13 cellular contexts compared by ENCODE assay signal in the genomic region with DNA sequence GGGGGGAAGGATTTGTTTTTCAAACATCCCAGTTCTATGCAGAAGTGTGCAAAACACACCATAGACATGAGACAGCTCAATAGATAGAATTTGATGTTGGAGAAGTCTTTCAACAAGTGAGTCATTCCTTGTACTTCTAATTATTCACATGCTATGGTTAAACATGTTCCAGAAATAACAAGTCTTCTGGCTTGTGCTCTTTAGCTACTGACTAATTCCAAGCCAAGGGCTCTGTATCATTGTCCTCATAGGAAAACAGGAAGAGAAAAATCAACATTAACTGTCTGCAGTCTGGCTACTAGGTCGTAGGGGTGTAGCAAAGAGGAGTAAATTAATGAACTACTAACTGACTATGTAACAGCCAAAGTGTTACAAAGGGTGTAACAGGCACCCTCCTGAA. TPM values are rescaled to one million over a fixed set of nuclear protein-coding genes. Genes with fewer than 3 reads are reported as not detected.
DNase-seq lines count a peak whose midpoint lies in the region; ATAC-seq, FAIRE-seq and TF ChIP-seq lines count a peak whose summit lies in the region.
"Had no signal": no experiment of that assay in that cellular context is flagged by ENCODE, and none has a peak within 500 bp of the region (broad histone marks: within the 10 kb centered on the region; RNA-seq: fewer than 3 reads in every experiment).

No MANE protein-coding gene starts in this region.

- DNase-seq in Right ventricle myocardium inferior (ENCODE audit: missing footprints) (no peak), left ventricle myocardium inferior (no peak), chondrocyte (ENCODE audit: low spot score) (no peak), kidney (no peak), CD14-positive monocyte (ENCODE audit: low spot score) (no peak)
- DNase-seq in natural killer cell treated with Interleukin-12 subunit alpha and Interleukin-12 subunit beta and Interleukin-15 and Interleukin-18, amount 100 ng/mL, for 72 hours (ENCODE audit: low spot score) = no peak
- DNase-seq: effector memory CD8-positive, alpha-beta T cell; NCI-H526; T-helper 2 cell; testis had no signal

- H3K9me3 Mint-ChIP-seq in chondrocyte (ENCODE audit: low read depth) = no peaks in the 10 kb centered on the region
- no peaks in the 10 kb centered on the region for H3K9me3 Mint-ChIP-seq in natural killer cell treated with Interleukin-12 subunit alpha and Interleukin-12 subunit beta and Interleukin-15 and Interleukin-18, amount 100 ng/mL, for 72 hours
- H3K9me3 Mint-ChIP-seq in CD14-positive monocyte = no peaks in the 10 kb centered on the region
- H3K9me3 Mint-ChIP-seq: effector memory CD8-positive, alpha-beta T cell had no signal

- H3K4me3 ChIP-seq in left ventricle myocardium inferior = no peak overlapping the region
- H3K4me3 ChIP-seq in kidney (ENCODE audit: low read length in 2 of 2) = no peak overlapping the region
- H3K4me3 ChIP-seq: testis had no signal

- H3K27ac ChIP-seq in left ventricle myocardium inferior (replicated peaks) (no peak overlapping the region), kidney (ENCODE audit: low read depth in 2 of 2, low read length in 2 of 2) (peak overlapping the region in 1 of 2 donors; percentile 65)
- H3K27ac ChIP-seq: testis had no signal

- H3K36me3 ChIP-seq in left ventricle myocardium inferior (no peaks in the 10 kb centered on the region), kidney (ENCODE audit: control insufficient read depth in 1 of 2, insufficient read depth in 2 of 2, low read length in 2 of 2) (no peaks in the 10 kb centered on the region)

- ATAC-seq in Right ventricle myocardium inferior (peak; percentile 34), HG03175 (IDR thresholded peaks at IDR 0.05; ENCODE audit: unreplicated experiment) (no peak), GM21367 (IDR thresholded peaks at IDR 0.05; ENCODE audit: unreplicated experiment) (no peak)
- no peak for ATAC-seq in natural killer cell treated with Interleukin-12 subunit alpha and Interleukin-12 subunit beta and Interleukin-15 and Interleukin-18, amount 100 ng/mL, for 72 hours
- ATAC-seq: effector memory CD8-positive, alpha-beta T cell had no signal

- H3K9me3 ChIP-seq in left ventricle myocardium inferior (replicated peaks) (no peaks in the 10 kb centered on the region), kidney (ENCODE audit: control insufficient read depth in 1 of 2, low read length in 2 of 2) (no peaks in the 10 kb centered on the region)
- H3K9me3 ChIP-seq: testis had no signal

- H3K4me1 Mint-ChIP-seq in chondrocyte (ENCODE audit: low read depth) (peaks cover 30% of the 10 kb centered on the region), CD14-positive monocyte (peaks cover 12% of the 10 kb centered on the region)
- H3K4me1 Mint-ChIP-seq in natural killer cell treated with Interleukin-12 subunit alpha and Interleukin-12 subunit beta and Interleukin-15 and Interleukin-18, amount 100 ng/mL, for 72 hours (ENCODE audit: low read depth in 2 of 2) = peaks cover 0 to 6% of the 10 kb centered on the region in 2 donors

- peak; percentile 35 for FAIRE-seq in kidney (lab: Jason Lieb, UNC)
- FAIRE-seq: A204.1 had no signal

- H3K36me3 Mint-ChIP-seq in chondrocyte (ENCODE audit: low read depth) = peaks cover 19% of the 10 kb centered on the region
- H3K36me3 Mint-ChIP-seq in natural killer cell treated with Interleukin-12 subunit alpha and Interleukin-12 subunit beta and Interleukin-15 and Interleukin-18, amount 100 ng/mL, for 72 hours = no peaks in the 10 kb centered on the region
- peaks cover 14 to 33% of the 10 kb centered on the region in 2 donors for H3K36me3 Mint-ChIP-seq in CD14-positive monocyte

- H3K9ac ChIP-seq in kidney (ENCODE audit: low read length in 2 of 2) = no peak overlapping the region

- H3K27me3 ChIP-seq in left ventricle myocardium inferior (ENCODE audit: low read depth) = no peaks in the 10 kb centered on the region
- H3K27me3 ChIP-seq: testis had no signal

- H3K27ac Mint-ChIP-seq in chondrocyte (ENCODE audit: unreplicated experiment) = peak overlapping the region; percentile 75
- H3K27ac Mint-ChIP-seq in natural killer cell treated with Interleukin-12 subunit alpha and Interleukin-12 subunit beta and Interleukin-15 and Interleukin-18, amount 100 ng/mL, for 72 hours = no peak overlapping the region
- H3K27ac Mint-ChIP-seq in CD14-positive monocyte = peak overlapping the region in 1 of 7 donors; percentile 12
- H3K27ac Mint-ChIP-seq: effector memory CD8-positive, alpha-beta T cell had no signal

- no peaks in the 10 kb centered on the region for H3K27me3 Mint-ChIP-seq in chondrocyte (ENCODE audit: low read depth)
- H3K27me3 Mint-ChIP-seq in natural killer cell treated with Interleukin-12 subunit alpha and Interleukin-12 subunit beta and Interleukin-15 and Interleukin-18, amount 100 ng/mL, for 72 hours = no peaks in the 10 kb centered on the region
- H3K27me3 Mint-ChIP-seq in CD14-positive monocyte (ENCODE audit: low read depth in 3 of 3) = no peaks in the 10 kb centered on the region

- TF ChIP-seq CTCF in left ventricle myocardium inferior (IDR thresholded peaks at IDR 0.05; ENCODE audit: borderline replicate concordance) (no peak), chondrocyte (IDR thresholded peaks at IDR 0.05) (no peak), kidney (IDR thresholded peaks at IDR 0.05; ENCODE audit: borderline replicate concordance, extremely low read depth, insufficient read depth) (no peak), CD14-positive monocyte (IDR thresholded peaks at IDR 0.05) (no peak)

- no peak overlapping the region for H3K4me3 Mint-ChIP-seq in chondrocyte (ENCODE audit: unreplicated experiment)
- H3K4me3 Mint-ChIP-seq in natural killer cell treated with Interleukin-12 subunit alpha and Interleukin-12 subunit beta and Interleukin-15 and Interleukin-18, amount 100 ng/mL, for 72 hours = no peak overlapping the region
- no peak overlapping the region for H3K4me3 Mint-ChIP-seq in CD14-positive monocyte
- H3K4me3 Mint-ChIP-seq: effector memory CD8-positive, alpha-beta T cell had no signal

- peaks cover 33% of the 10 kb centered on the region for H3K4me1 ChIP-seq in left ventricle myocardium inferior
- H3K4me1 ChIP-seq in kidney (ENCODE audit: control insufficient read depth in 1 of 2, insufficient read depth in 1 of 2, low read depth in 1 of 2, low read length in 2 of 2) = peaks cover 2 to 5% of the 10 kb centered on the region in 2 donors
- H3K4me1 ChIP-seq: testis had no signal

- intact Hi-C loops in Right ventricle myocardium inferior (cut with DNase I) (no loop called here), left ventricle myocardium inferior (cut with micrococcal nuclease) (no loop called here), kidney (cut with DNase I) (no loop called here), CD14-positive monocyte (cut with micrococcal nuclease) (no loop called here)

RNA-seq across cellular contexts. Expression of a gene that starts 25.8 kb away (rescaled TPM):
- total RNA-seq in Right ventricle myocardium inferior = not detected
- total RNA-seq in left ventricle myocardium inferior = not detected
- total RNA-seq in chondrocyte = not detected in 3 replicates
- not detected for total RNA-seq in kidney
- polyA plus RNA-seq in kidney (ENCODE audit: insufficient read depth, low read depth, low replicate concordance) = not detected
- total RNA-seq in natural killer cell treated with Interleukin-12 subunit alpha and Interleukin-12 subunit beta and Interleukin-15 and Interleukin-18, amount 100 ng/mL, for 72 hours = not detected
- polyA plus RNA-seq in CD14-positive monocyte = not detected
